In genomic region chr1:94656982-94657381, GRCh38 we compare ENCODE assay signal across 18 cellular contexts.
DNase-seq lines count a peak whose midpoint lies in the region; ATAC-seq and TF ChIP-seq lines count a peak whose summit lies in the region.
"Had no signal": no experiment of that assay in that cellular context is flagged by ENCODE, and none has a peak within 500 bp of the region (broad histone marks: within the 10 kb centered on the region; RNA-seq: fewer than 3 reads in every experiment).

No MANE protein-coding gene starts in this region.

- H2BK15ac ChIP-seq in mesenchymal stem cell (ENCODE audit: low read depth, poor library complexity, severe bottlenecking), result peak overlapping the region; percentile 35

- H3K27ac Mint-ChIP-seq in Caco-2 (ENCODE audit: unreplicated experiment), result peak overlapping the region; percentile 89
- peak overlapping the region; percentile 92 for H3K27ac Mint-ChIP-seq in WTC11
- H3K27ac Mint-ChIP-seq: CD8-positive, alpha-beta T cell had no signal

- peak overlapping the region; percentile 33 for H4K8ac ChIP-seq in mesenchymal stem cell (ENCODE audit: low read length)

- 86% methylated on average over 1 of the region's 2 CpGs for WGBS in mesenchymal stem cell
- 82 to 90% (median 88%) methylated on average over 2 of the region's 2 CpGs for WGBS in spleen, 5 donors

- peaks cover 7% of the 10 kb centered on the region for H3K4me1 Mint-ChIP-seq in Caco-2 (ENCODE audit: low read depth, unreplicated experiment)
- peaks cover 61% of the 10 kb centered on the region for H3K4me1 Mint-ChIP-seq in WTC11

- no peak overlapping the region for H2BK120ac ChIP-seq in mesenchymal stem cell (ENCODE audit: low read depth, low read length)

- intact Hi-C loops in Caco-2 (cut with micrococcal nuclease; ENCODE audit: unreplicated experiment) (loop anchor here (5.0 kb wide), 1 partner anchor 55 kb away; no protein-coding TSS in a partner anchor), spleen (cut with DNase I; ENCODE audit: low total_unique reads) (no loop called here)

- no peak overlapping the region for H2AFZ ChIP-seq in mesenchymal stem cell (ENCODE audit: low read depth, low read length)

- H3K79me1 ChIP-seq in mesenchymal stem cell (replicated peaks; ENCODE audit: low read length, poor library complexity, severe bottlenecking), result no peaks in the 10 kb centered on the region

- BruUV-seq in Caco-2 (replicated peaks; lab: Mats Ljungman, UMichigan), result no TSS peak

- POLR2A ChIA-PET in Caco-2 (lab: Charles Lee) (no interaction called here), HEK293 (lab: Yijun Ruan, JAX) (no interaction called here), WTC11 (lab: Charles Lee) (no interaction called here)

- no peak overlapping the region for H3K4me3 ChIP-seq in Caco-2 (ENCODE audit: low read depth, low read length)
- H3K4me3 ChIP-seq in HEK293 (ENCODE audit: low read depth, low read length), result no peak overlapping the region
- H3K4me3 ChIP-seq in mesenchymal stem cell (ENCODE audit: insufficient read depth in 1 of 2, low read depth in 1 of 2, low read length in 2 of 2), result no peak overlapping the region
- no peak overlapping the region for H3K4me3 ChIP-seq in spleen
- H3K4me3 ChIP-seq: BLaER1 treated with 17β-estradiol and CSF1 and Interleukin-3, amounts not matched to agents 10 nM and 100 nM had no signal

- no peaks in the 10 kb centered on the region for H3K27me3 ChIP-seq in Caco-2 (replicated peaks; ENCODE audit: control insufficient read depth, insufficient read depth, low read length)
- peaks cover 0 to 5% of the 10 kb centered on the region in 2 experiments for H3K27me3 ChIP-seq in mesenchymal stem cell (ENCODE audit: control insufficient read depth in 1 of 2, insufficient read depth in 1 of 2, low read length in 2 of 2)
- no peaks in the 10 kb centered on the region for H3K27me3 ChIP-seq in spleen (replicated peaks in 1 of 7)
- H3K27me3 ChIP-seq: BLaER1 treated with 17β-estradiol and CSF1 and Interleukin-3, amounts not matched to agents 10 nM and 100 nM had no signal

- H3K4me3 Mint-ChIP-seq in Caco-2 (ENCODE audit: unreplicated experiment), result no peak overlapping the region
- H3K4me3 Mint-ChIP-seq in WTC11, result no peak overlapping the region
- H3K4me3 Mint-ChIP-seq: CD8-positive, alpha-beta T cell had no signal

- no peak overlapping the region for H3K9ac ChIP-seq in mesenchymal stem cell (ENCODE audit: low read length)
- H3K9ac ChIP-seq: BLaER1 treated with 17β-estradiol and CSF1 and Interleukin-3, amounts not matched to agents 10 nM and 100 nM had no signal

- H3K14ac ChIP-seq in mesenchymal stem cell (ENCODE audit: low read length in 2 of 2), result no peak overlapping the region

- H2BK12ac ChIP-seq in mesenchymal stem cell (ENCODE audit: low read length in 2 of 2), result peak overlapping the region; percentile 31 to 88

- H3K9me3 Mint-ChIP-seq in Caco-2 (ENCODE audit: unreplicated experiment), result no peaks in the 10 kb centered on the region
- H3K9me3 Mint-ChIP-seq in WTC11, result peaks cover 10% of the 10 kb centered on the region
- H3K9me3 Mint-ChIP-seq: CD8-positive, alpha-beta T cell had no signal

- no peak overlapping the region for H3K4me2 ChIP-seq in mesenchymal stem cell (ENCODE audit: low read length, poor library complexity, severe bottlenecking)
- H3K4me2 ChIP-seq: BLaER1 treated with 17β-estradiol and CSF1 and Interleukin-3, amounts not matched to agents 10 nM and 100 nM had no signal

- no peaks in the 10 kb centered on the region for H3K36me3 Mint-ChIP-seq in Caco-2 (ENCODE audit: insufficient read depth, unreplicated experiment)
- peaks cover 7% of the 10 kb centered on the region; the same call in 1 of the 2 replicates for H3K36me3 Mint-ChIP-seq in WTC11
- H3K36me3 Mint-ChIP-seq: CD8-positive, alpha-beta T cell had no signal

- H3K23ac ChIP-seq in mesenchymal stem cell (ENCODE audit: low read length in 2 of 2), result no peak overlapping the region

- H3K4ac ChIP-seq in mesenchymal stem cell (ENCODE audit: low read depth in 1 of 2, low read length in 2 of 2), result peak overlapping the region in 1 of 2 experiments; percentile 13

- no peak overlapping the region for H2BK5ac ChIP-seq in mesenchymal stem cell (ENCODE audit: low read depth, low read length, poor library complexity, severe bottlenecking)

- TF ChIP-seq POLR2A in spleen (IDR thresholded peaks at IDR 0.05), result no peak

- H4K91ac ChIP-seq in mesenchymal stem cell (ENCODE audit: low read length), result no peak overlapping the region

- no peaks in the 10 kb centered on the region for H3K9me3 ChIP-seq in Caco-2
- no peaks in the 10 kb centered on the region for H3K9me3 ChIP-seq in HEK293 (ENCODE audit: control insufficient read depth, insufficient read depth, low read depth, low read length)
- H3K9me3 ChIP-seq in mesenchymal stem cell (ENCODE audit: control insufficient read depth, low read length), result no peaks in the 10 kb centered on the region
- H3K9me3 ChIP-seq in spleen, result no peaks in the 10 kb centered on the region

- no peak for ATAC-seq in WTC11
- ATAC-seq in GM19324 (IDR thresholded peaks at IDR 0.05; ENCODE audit: low FRiP score, unreplicated experiment), result no peak
- ATAC-seq: CD8-positive, alpha-beta T cell; PC-3 had no signal

- TF ChIP-seq CTCF in Caco-2 (IDR thresholded peaks at IDR 0.05; ENCODE audit: insufficient read depth in 1 of 2, low read depth in 1 of 2, low read length in 1 of 2, severe bottlenecking in 1 of 2, unreplicated experiment in 1 of 2) (no peak), HEK293 (tag by site-specific recombination; IDR thresholded peaks at IDR 0.05) (no peak), WTC11 (IDR thresholded peaks at IDR 0.05) (no peak), spleen (IDR thresholded peaks at IDR 0.05 in 8 of 11, conservative IDR thresholded peaks at IDR 0.05 in 3 of 11) (no peak)

- H3K36me3 ChIP-seq in Caco-2 (ENCODE audit: control insufficient read depth, insufficient read depth, low read length) (no peaks in the 10 kb centered on the region), HEK293 (ENCODE audit: control insufficient read depth in 2 of 2, insufficient read depth in 1 of 2, low read length in 2 of 2) (no peaks in the 10 kb centered on the region), mesenchymal stem cell (ENCODE audit: control insufficient read depth in 1 of 2, insufficient read depth in 2 of 2, low read depth in 1 of 2, low read length in 2 of 2) (no peaks in the 10 kb centered on the region), spleen (no peaks in the 10 kb centered on the region)
- H3K36me3 ChIP-seq: BLaER1 treated with 17β-estradiol and CSF1 and Interleukin-3, amounts not matched to agents 10 nM and 100 nM had no signal

- DNase-seq in Caco-2 (no peak), WTC11 (ENCODE audit: low spot score) (no peak), mesenchymal stem cell (no peak), spleen (no peak), KG1 (lab: John Stamatoyannopoulos, UW) (no peak)
- DNase-seq in stimulated activated CD4-positive, alpha-beta T cell treated with anti-CD3 and anti-CD28 coated beads, Interleukin-2, amount 100 ng/mL, for 48 hours, result no peak
- DNase-seq: CD8-positive, alpha-beta T cell; H7; Karpas-422; NCI-H1417 treated with DMSO at 0.1 percent for 48 hours; NCI-H187 treated with DMSO at 0.1 percent for 48 hours; NCI-H345; NCI-H524 treated with DMSO at 0.1 percent for 48 hours; PC-3 had no signal

- peak overlapping the region; percentile 54 to 59 for H3K18ac ChIP-seq in mesenchymal stem cell (ENCODE audit: low read depth in 1 of 2, low read length in 2 of 2)

- CTCF ChIA-PET in Caco-2 (lab: Charles Lee), result no interaction called here
- CTCF ChIA-PET in HEK293 (lab: Yijun Ruan, JAX), result no interaction called here
- CTCF ChIA-PET in WTC11 (lab: Charles Lee), result no interaction called here

- H3K27ac ChIP-seq in HEK293 (ENCODE audit: extremely low read depth, low read depth, low read length) (no peak overlapping the region), mesenchymal stem cell (ENCODE audit: low read length, poor library complexity, severe bottlenecking) (no peak overlapping the region), spleen (no peak overlapping the region)
- H3K27ac ChIP-seq: BLaER1 treated with 17β-estradiol and CSF1 and Interleukin-3, amounts not matched to agents 10 nM and 100 nM; RWPE1 had no signal

- peaks cover 56% of the 10 kb centered on the region for H3K4me1 ChIP-seq in Caco-2
- peaks cover 20% of the 10 kb centered on the region for H3K4me1 ChIP-seq in HEK293 (ENCODE audit: control insufficient read depth, insufficient read depth, low read length)
- peaks cover 10% of the 10 kb centered on the region for H3K4me1 ChIP-seq in mesenchymal stem cell (ENCODE audit: control insufficient read depth, insufficient read depth, low read depth, low read length)
- H3K4me1 ChIP-seq in spleen, result no peaks in the 10 kb centered on the region
- H3K4me1 ChIP-seq: BLaER1 treated with 17β-estradiol and CSF1 and Interleukin-3, amounts not matched to agents 10 nM and 100 nM had no signal

- no peak overlapping the region for H2AK5ac ChIP-seq in mesenchymal stem cell (ENCODE audit: low read length, severe bottlenecking)

- H3K27me3 Mint-ChIP-seq in Caco-2 (ENCODE audit: insufficient read depth, unreplicated experiment) (no peaks in the 10 kb centered on the region), WTC11 (ENCODE audit: low read depth) (no peaks in the 10 kb centered on the region)

TF ChIP-seq in HEK293, 187 proteins besides CTCF, POLR2A, EP300 and RAD21 (continues in another document):
- peak; percentile 33; the same call in 1 of the 2 replicates for TF ChIP-seq KLF9 (tag by site-specific recombination; IDR thresholded peaks at IDR 0.05; ENCODE audit: low read depth)
- no peak for TF ChIP-seq ZNF473 (tag by site-specific recombination; IDR thresholded peaks at IDR 0.05)
- TF ChIP-seq EGR2 (tag by site-specific recombination; IDR thresholded peaks at IDR 0.05; ENCODE audit: low read depth), result peak; percentile 83
- TF ChIP-seq ZFHX2 (tag by site-specific recombination; conservative IDR thresholded peaks at IDR 0.05), result peak; percentile 67
- TF ChIP-seq ZNF580 (tag by site-specific recombination; IDR thresholded peaks at IDR 0.05), result no peak
- no peak for TF ChIP-seq ZNF501 (tag by site-specific recombination; IDR thresholded peaks at IDR 0.05)

TF ChIP-seq in WTC11, 78 proteins besides CTCF, POLR2A, EP300 and RAD21:
- TF ChIP-seq, protein P1, sequence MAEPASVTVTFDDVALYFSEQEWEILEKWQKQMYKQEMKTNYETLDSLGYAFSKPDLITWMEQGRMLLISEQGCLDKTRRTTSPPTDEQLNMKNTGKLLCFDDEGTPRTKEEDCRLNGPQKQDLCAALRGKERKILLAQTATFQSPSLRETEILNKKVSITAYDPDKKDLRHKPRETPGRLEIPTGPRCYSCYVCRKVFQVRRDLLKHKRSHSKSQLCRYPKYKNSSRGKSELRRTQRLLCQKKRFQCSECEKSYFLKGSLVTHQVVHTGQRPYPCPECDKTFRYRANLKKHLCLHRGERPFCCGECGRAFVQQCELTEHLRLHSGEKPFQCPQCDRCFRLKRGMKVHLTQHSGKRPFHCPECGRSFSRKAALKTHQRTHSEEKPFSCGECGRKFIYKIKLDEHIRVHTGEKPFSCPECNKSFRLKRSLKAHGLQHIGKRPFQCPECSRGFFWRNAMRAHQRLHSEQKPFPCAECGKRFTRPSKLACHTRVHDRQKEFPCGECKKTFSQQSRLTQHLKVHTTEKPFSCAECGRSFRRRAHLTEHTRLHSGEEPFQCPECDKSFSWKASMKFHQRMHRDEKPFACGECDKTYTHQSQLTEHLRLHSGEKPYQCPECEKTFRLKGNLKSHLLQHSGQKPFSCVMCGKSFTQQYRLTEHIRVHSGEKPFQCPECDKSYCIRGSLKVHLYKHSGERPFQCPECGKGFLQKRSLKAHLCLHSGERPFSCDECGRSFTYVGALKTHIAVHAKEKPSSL (CRISPR knock-in tag; conservative IDR thresholded peaks at IDR 0.05), result no peak
